Comparison of ENCODE assay signal across 1 cellular context in genomic region chr12:3752741-3753486, GRCh38.
TF ChIP-seq lines count a peak whose summit lies in the region.

Gene CRACR2A (minus strand): TSS chr12:3753109. CDS start chr12:3696999, 56,110 bp downstream.

TF ChIP-seq in K562, 482 proteins besides CTCF, POLR2A, EP300 and RAD21 (continued from another document and continues in another):
- TF ChIP-seq HINFP (tag; conservative IDR thresholded peaks at IDR 0.05; ENCODE audit: low read depth) (no peak), RBM15 (IDR thresholded peaks at IDR 0.05; ENCODE audit: insufficient read depth, low read length) (no peak), ZNF121 (CRISPR knock-in tag; conservative IDR thresholded peaks at IDR 0.05) (no peak), NBN (IDR thresholded peaks at IDR 0.05; ENCODE audit: low read depth) (no peak), ZNF197 (CRISPR knock-in tag; IDR thresholded peaks at IDR 0.05; ENCODE audit: low read depth) (no peak), ATF3 (IDR thresholded peaks at IDR 0.05) (no peak), ATF3 (CRISPR knock-in tag; conservative IDR thresholded peaks at IDR 0.05) (no peak), CCAR2 (IDR thresholded peaks at IDR 0.05; ENCODE audit: low read depth, low read length) (no peak), TRIM28 (IDR thresholded peaks at IDR 0.05) (no peak), PHF20 (IDR thresholded peaks at IDR 0.05; ENCODE audit: partially characterized antibody) (peak; percentile 82), BCLAF1 (IDR thresholded peaks at IDR 0.05; ENCODE audit: borderline replicate concordance in 1 of 2, control insufficient read depth in 1 of 2, low read depth in 2 of 2, low read length in 1 of 2) (no peak), SOX6 (IDR thresholded peaks at IDR 0.05) (no peak), TFAP4 (CRISPR knock-in tag; IDR thresholded peaks at IDR 0.05; ENCODE audit: borderline replicate concordance) (peak; percentile 80), RFX1 (IDR thresholded peaks at IDR 0.05) (no peak), SLC30A9 (CRISPR knock-in tag; IDR thresholded peaks at IDR 0.05) (no peak), ESRRB (CRISPR knock-in tag; IDR thresholded peaks at IDR 0.05; ENCODE audit: borderline replicate concordance) (no peak), ZNF511 (CRISPR knock-in tag; IDR thresholded peaks at IDR 0.05) (no peak), PRMT5 (CRISPR knock-in tag; IDR thresholded peaks at IDR 0.05) (no peak), ATF2 (CRISPR knock-in tag; IDR thresholded peaks at IDR 0.05) (no peak), ZC3H11A (IDR thresholded peaks at IDR 0.05; ENCODE audit: low read depth, low read length) (no peak), CCNT2 (IDR thresholded peaks at IDR 0.05; ENCODE audit: borderline replicate concordance, extremely low read depth, insufficient read length, low read depth, low read length) (peak; percentile 32), ILK (tag; IDR thresholded peaks at IDR 0.05; ENCODE audit: borderline replicate concordance, low read depth) (no peak), ZNF212 (CRISPR knock-in tag; IDR thresholded peaks at IDR 0.05) (no peak), ZFP91 (CRISPR knock-in tag; IDR thresholded peaks at IDR 0.05) (no peak), SIN3A (IDR thresholded peaks at IDR 0.05; ENCODE audit: borderline replicate concordance in 2 of 2, control insufficient read depth in 1 of 2, low read depth in 2 of 2, low read length in 2 of 2) (peak in 1 of 2 experiments; percentile 58; a peak in 2 of 4 replicates), ELF1 (tag; IDR thresholded peaks at IDR 0.05) (peak; percentile 46), KAT7 (CRISPR knock-in tag; IDR thresholded peaks at IDR 0.05; ENCODE audit: borderline replicate concordance) (no peak), DPF2 (IDR thresholded peaks at IDR 0.05) (no peak), ZNF239 (CRISPR knock-in tag; IDR thresholded peaks at IDR 0.05) (no peak), SRF (CRISPR knock-in tag; IDR thresholded peaks at IDR 0.05) (peak in 1 of 2 experiments; percentile 44; a peak in 1 of 4 replicates), FOXA1 (IDR thresholded peaks at IDR 0.05; ENCODE audit: borderline replicate concordance) (no peak), MEF2D (tag; conservative IDR thresholded peaks at IDR 0.05; ENCODE audit: low read depth) (no peak), RBM22 (IDR thresholded peaks at IDR 0.05; ENCODE audit: low read depth, low read length, poor library complexity, severe bottlenecking) (no peak), TBL1XR1 (IDR thresholded peaks at IDR 0.05; ENCODE audit: low read length in 2 of 2) (no peak), E2F6 (IDR thresholded peaks at IDR 0.05; ENCODE audit: borderline replicate concordance in 1 of 2, extremely low read depth in 1 of 2, insufficient read depth in 1 of 2, insufficient read length in 1 of 2, low read depth in 1 of 2, low read length in 1 of 2, poor library complexity in 1 of 2, severe bottlenecking in 1 of 2) (peak in 1 of 2 experiments; percentile 65), CEBPG (CRISPR knock-in tag; IDR thresholded peaks at IDR 0.05) (no peak), CEBPG (tag; conservative IDR thresholded peaks at IDR 0.05 in 1 of 2, IDR thresholded peaks at IDR 0.05 in 1 of 2) (no peak)
- TF ChIP-seq, protein P1, sequence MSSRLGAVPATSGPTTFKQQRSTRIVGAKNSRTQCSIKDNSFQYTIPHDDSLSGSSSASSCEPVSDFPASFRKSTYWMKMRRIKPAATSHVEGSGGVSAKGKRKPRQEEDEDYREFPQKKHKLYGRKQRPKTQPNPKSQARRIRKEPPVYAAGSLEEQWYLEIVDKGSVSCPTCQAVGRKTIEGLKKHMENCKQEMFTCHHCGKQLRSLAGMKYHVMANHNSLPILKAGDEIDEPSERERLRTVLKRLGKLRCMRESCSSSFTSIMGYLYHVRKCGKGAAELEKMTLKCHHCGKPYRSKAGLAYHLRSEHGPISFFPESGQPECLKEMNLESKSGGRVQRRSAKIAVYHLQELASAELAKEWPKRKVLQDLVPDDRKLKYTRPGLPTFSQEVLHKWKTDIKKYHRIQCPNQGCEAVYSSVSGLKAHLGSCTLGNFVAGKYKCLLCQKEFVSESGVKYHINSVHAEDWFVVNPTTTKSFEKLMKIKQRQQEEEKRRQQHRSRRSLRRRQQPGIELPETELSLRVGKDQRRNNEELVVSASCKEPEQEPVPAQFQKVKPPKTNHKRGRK (tag; IDR thresholded peaks at IDR 0.05): no peak
- TF ChIP-seq, protein P2, sequence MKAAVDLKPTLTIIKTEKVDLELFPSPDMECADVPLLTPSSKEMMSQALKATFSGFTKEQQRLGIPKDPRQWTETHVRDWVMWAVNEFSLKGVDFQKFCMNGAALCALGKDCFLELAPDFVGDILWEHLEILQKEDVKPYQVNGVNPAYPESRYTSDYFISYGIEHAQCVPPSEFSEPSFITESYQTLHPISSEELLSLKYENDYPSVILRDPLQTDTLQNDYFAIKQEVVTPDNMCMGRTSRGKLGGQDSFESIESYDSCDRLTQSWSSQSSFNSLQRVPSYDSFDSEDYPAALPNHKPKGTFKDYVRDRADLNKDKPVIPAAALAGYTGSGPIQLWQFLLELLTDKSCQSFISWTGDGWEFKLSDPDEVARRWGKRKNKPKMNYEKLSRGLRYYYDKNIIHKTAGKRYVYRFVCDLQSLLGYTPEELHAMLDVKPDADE (conservative IDR thresholded peaks at IDR 0.05; ENCODE audit: control insufficient read depth, low read depth, low read length): 0 out of 2 replicates have a peak, but pooled peaks have one; percentile 34
- TF ChIP-seq, protein P3, sequence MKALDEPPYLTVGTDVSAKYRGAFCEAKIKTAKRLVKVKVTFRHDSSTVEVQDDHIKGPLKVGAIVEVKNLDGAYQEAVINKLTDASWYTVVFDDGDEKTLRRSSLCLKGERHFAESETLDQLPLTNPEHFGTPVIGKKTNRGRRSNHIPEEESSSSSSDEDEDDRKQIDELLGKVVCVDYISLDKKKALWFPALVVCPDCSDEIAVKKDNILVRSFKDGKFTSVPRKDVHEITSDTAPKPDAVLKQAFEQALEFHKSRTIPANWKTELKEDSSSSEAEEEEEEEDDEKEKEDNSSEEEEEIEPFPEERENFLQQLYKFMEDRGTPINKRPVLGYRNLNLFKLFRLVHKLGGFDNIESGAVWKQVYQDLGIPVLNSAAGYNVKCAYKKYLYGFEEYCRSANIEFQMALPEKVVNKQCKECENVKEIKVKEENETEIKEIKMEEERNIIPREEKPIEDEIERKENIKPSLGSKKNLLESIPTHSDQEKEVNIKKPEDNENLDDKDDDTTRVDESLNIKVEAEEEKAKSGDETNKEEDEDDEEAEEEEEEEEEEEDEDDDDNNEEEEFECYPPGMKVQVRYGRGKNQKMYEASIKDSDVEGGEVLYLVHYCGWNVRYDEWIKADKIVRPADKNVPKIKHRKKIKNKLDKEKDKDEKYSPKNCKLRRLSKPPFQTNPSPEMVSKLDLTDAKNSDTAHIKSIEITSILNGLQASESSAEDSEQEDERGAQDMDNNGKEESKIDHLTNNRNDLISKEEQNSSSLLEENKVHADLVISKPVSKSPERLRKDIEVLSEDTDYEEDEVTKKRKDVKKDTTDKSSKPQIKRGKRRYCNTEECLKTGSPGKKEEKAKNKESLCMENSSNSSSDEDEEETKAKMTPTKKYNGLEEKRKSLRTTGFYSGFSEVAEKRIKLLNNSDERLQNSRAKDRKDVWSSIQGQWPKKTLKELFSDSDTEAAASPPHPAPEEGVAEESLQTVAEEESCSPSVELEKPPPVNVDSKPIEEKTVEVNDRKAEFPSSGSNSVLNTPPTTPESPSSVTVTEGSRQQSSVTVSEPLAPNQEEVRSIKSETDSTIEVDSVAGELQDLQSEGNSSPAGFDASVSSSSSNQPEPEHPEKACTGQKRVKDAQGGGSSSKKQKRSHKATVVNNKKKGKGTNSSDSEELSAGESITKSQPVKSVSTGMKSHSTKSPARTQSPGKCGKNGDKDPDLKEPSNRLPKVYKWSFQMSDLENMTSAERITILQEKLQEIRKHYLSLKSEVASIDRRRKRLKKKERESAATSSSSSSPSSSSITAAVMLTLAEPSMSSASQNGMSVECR (CRISPR knock-in tag; IDR thresholded peaks at IDR 0.05): peak; percentile 46; the same call in 1 of the 2 replicates
- TF ChIP-seq, protein P4, sequence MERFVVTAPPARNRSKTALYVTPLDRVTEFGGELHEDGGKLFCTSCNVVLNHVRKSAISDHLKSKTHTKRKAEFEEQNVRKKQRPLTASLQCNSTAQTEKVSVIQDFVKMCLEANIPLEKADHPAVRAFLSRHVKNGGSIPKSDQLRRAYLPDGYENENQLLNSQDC (CRISPR knock-in tag; IDR thresholded peaks at IDR 0.05): no peak
- TF ChIP-seq, protein P5, sequence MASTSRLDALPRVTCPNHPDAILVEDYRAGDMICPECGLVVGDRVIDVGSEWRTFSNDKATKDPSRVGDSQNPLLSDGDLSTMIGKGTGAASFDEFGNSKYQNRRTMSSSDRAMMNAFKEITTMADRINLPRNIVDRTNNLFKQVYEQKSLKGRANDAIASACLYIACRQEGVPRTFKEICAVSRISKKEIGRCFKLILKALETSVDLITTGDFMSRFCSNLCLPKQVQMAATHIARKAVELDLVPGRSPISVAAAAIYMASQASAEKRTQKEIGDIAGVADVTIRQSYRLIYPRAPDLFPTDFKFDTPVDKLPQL (IDR thresholded peaks at IDR 0.05; ENCODE audit: extremely low read depth, insufficient read length): no peak
